In the genomic region with DNA sequence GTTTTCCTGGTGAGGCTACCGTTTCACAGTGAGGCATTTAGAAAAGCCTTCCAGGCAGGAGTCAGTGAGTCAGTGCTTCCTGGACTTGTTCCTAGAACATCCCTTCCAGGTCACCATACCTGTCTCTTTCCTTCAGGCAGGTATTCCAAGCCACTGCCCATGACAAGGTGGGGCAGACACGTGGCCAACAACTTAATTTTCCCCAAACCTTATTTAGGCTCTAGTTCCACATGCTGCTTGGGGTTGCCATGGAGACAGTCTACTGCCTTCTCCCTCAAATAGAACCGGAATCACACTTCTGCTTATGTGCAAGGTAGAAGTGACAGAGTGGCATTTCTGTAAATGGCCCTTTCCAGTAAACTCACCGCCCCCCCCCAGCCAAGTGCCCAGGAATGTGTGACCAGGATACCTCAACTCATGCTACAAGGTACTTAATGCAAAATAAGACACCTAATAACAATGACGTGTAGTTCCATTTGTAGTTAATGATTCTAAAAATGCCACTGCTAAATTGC, we compare ENCODE assay signal across 10 cellular contexts.
A peak's percentile ranks its signal among the peaks of the same experiment; 100 is the strongest.
DNase-seq lines count a peak whose midpoint lies in the region; ATAC-seq, FAIRE-seq and TF ChIP-seq lines count a peak whose summit lies in the region.
"Had no signal": no experiment of that assay in that cellular context is flagged by ENCODE, and none has a peak within 500 bp of the region (broad histone marks: within the 10 kb centered on the region; RNA-seq: fewer than 3 reads in every experiment).

No MANE protein-coding gene starts in this region.

- WGBS in right cardiac atrium, result 63% methylated on average over 5 of the region's 5 CpGs
- 0% methylated on average over 5 of the region's 5 CpGs for WGBS in K562 (ENCODE audit: insufficient coverage, low coverage, missing lambda C conversion rate)

- no peaks in the 10 kb centered on the region for H3K79me2 ChIP-seq in K562 (ENCODE audit: control insufficient read depth, insufficient read depth, low read length)

- TF ChIP-seq EP300 in K562 (IDR thresholded peaks at IDR 0.05; ENCODE audit: low read length), result no peak

- TF ChIP-seq CTCF in K562 (IDR thresholded peaks at IDR 0.05 in 2 of 3, conservative IDR thresholded peaks at IDR 0.05 in 1 of 3; ENCODE audit: insufficient read depth in 2 of 3, low read depth in 1 of 3, low read length in 3 of 3) (no peak), HFFc6 (IDR thresholded peaks at IDR 0.05) (no peak)

- 0 out of 2 replicates have a peak, but pooled peaks cover 3% of the 10 kb centered on the region for H4K20me1 ChIP-seq in K562 (replicated peaks; ENCODE audit: control insufficient read depth, insufficient read depth, low read length)

- no peak overlapping the region for H2AFZ ChIP-seq in K562 (ENCODE audit: low read depth, low read length)

- no peak for TF ChIP-seq RAD21 in K562 (CRISPR knock-in tag; conservative IDR thresholded peaks at IDR 0.05 in 1 of 2, IDR thresholded peaks at IDR 0.05 in 1 of 2)

- POLR2A ChIA-PET in K562 (lab: Yijun Ruan, JAX), result no interaction called here

- no peak overlapping the region for H3K27ac ChIP-seq in right cardiac atrium (ENCODE audit: low read length)
- no peak overlapping the region for H3K27ac ChIP-seq in K562 (ENCODE audit: extremely low read depth, low read depth, low read length)
- H3K27ac ChIP-seq: C4-2B had no signal

- peaks cover 5% of the 10 kb centered on the region for H3K27me3 Mint-ChIP-seq in HFFc6 (ENCODE audit: insufficient read depth)

- H3K27ac Mint-ChIP-seq in HFFc6, result no peak overlapping the region

- H3K4me1 ChIP-seq in right cardiac atrium (ENCODE audit: control insufficient read depth, insufficient read depth, low read length), result peaks cover 13% of the 10 kb centered on the region
- no peaks in the 10 kb centered on the region for H3K4me1 ChIP-seq in K562 (replicated peaks in 1 of 2; ENCODE audit: control insufficient read depth in 2 of 2, insufficient read depth in 2 of 2, low read length in 2 of 2)

- no peaks in the 10 kb centered on the region for H3K9me3 Mint-ChIP-seq in HFFc6

- H3K4me2 ChIP-seq in K562 (ENCODE audit: insufficient read depth, low read length), result no peak overlapping the region

- no TSS peak for BruUV-seq in K562 (replicated peaks; lab: Mats Ljungman, UMichigan)

- in situ Hi-C loops in K562 (cut with MboI), result no loop called here

- TF ChIP-seq POLR2A in K562 (conservative IDR thresholded peaks at IDR 0.05), result no peak

- H3K9me1 ChIP-seq in K562 (ENCODE audit: control insufficient read depth, insufficient read depth, low read length), result no peaks in the 10 kb centered on the region

- peaks cover 18% of the 10 kb centered on the region for H3K4me1 Mint-ChIP-seq in HFFc6 (ENCODE audit: low read depth)

- no peak for FAIRE-seq in K562 (lab: Jason Lieb, UNC)
- FAIRE-seq: endometrium had no signal

- no peak overlapping the region for H3K4me3 Mint-ChIP-seq in HFFc6

- DNase-seq in right cardiac atrium (no peak), cardiac septum (ENCODE audit: low spot score) (no peak), K562 (ENCODE audit: extremely low read depth in 1 of 4, low spot score in 3 of 4) (no peak), HFFc6 (no peak), NCI-H2107 (lab: John Stamatoyannopoulos, UW) (no peak), HUDEP-2 (lab: John Stamatoyannopoulos, UW; ENCODE audit: unreplicated experiment in 76 of 76) (no peak)
- DNase-seq in central memory CD4-positive, alpha-beta T cell, result no peak

- CTCF ChIA-PET in K562 (lab: Yijun Ruan, JAX; ENCODE audit: low intra/inter-chr PET ratio), result no interaction called here

- peak; percentile 6 to 46 for ATAC-seq in right cardiac atrium
- peak; percentile 95 for ATAC-seq in HG03342 (IDR thresholded peaks at IDR 0.05; ENCODE audit: unreplicated experiment)
- ATAC-seq in K562, result no peak

- H3K36me3 Mint-ChIP-seq in HFFc6 (ENCODE audit: low read depth), result no peaks in the 10 kb centered on the region

- H3K9ac ChIP-seq in K562 (ENCODE audit: insufficient read depth in 1 of 2, low read depth in 2 of 2, low read length in 2 of 2), result no peak overlapping the region

- intact Hi-C loops in right cardiac atrium (cut with DNase I), result no loop called here
- intact Hi-C loops in cardiac septum (cut with DNase I), result no loop called here
- intact Hi-C loops in K562 (cut with micrococcal nuclease), result no loop called here

- H3K36me3 ChIP-seq in K562 (ENCODE audit: control insufficient read depth, insufficient read depth, low read length), result no peaks in the 10 kb centered on the region

- H3K4me3 ChIP-seq in right cardiac atrium (ENCODE audit: low read length) (no peak overlapping the region), K562 (no peak overlapping the region)

- H3K9me3 ChIP-seq in right cardiac atrium (ENCODE audit: control insufficient read depth, low read length) (no peaks in the 10 kb centered on the region), K562 (replicated peaks; ENCODE audit: control insufficient read depth, insufficient read depth, low read depth, low read length) (no peaks in the 10 kb centered on the region)

- H3K27me3 ChIP-seq in right cardiac atrium (ENCODE audit: control insufficient read depth, insufficient read depth) (no peaks in the 10 kb centered on the region), K562 (ENCODE audit: control insufficient read depth in 2 of 2, insufficient read depth in 2 of 2, low read length in 2 of 2) (peaks cover 24 to 55% of the 10 kb centered on the region in 2 experiments)

TF ChIP-seq in K562, 482 proteins besides CTCF, POLR2A, EP300 and RAD21:
- TF ChIP-seq RFX1 (IDR thresholded peaks at IDR 0.05), result peak; percentile 56
- no peak for TF ChIP-seq FOS (IDR thresholded peaks at IDR 0.05; ENCODE audit: extremely low read depth, insufficient read length)
